Comparison of ENCODE assay signal across 14 cellular contexts in the genomic region with DNA sequence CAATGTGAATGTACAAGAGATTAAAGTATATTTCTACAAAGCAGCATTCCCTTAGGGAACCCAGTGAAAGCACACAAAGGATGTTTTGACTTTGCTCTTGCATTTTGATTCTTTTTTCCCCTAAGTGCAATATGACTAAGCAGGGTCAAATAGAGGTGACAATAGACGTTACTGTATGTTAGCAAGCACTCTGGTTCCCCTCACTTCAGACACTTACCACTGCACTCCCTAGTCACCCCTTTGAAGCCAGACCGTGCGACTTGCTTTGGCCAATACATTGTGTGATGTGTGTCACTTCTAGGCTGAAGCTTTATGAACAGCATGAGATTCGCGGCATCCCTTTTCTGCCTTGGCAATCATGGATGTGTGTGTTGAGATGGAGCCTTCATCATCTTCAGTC.
A peak's percentile ranks its signal among the peaks of the same experiment; 100 is the strongest.
DNase-seq lines count a peak whose midpoint lies in the region; ATAC-seq, FAIRE-seq and TF ChIP-seq lines count a peak whose summit lies in the region.
"Had no signal": no experiment of that assay in that cellular context is flagged by ENCODE, and none has a peak within 500 bp of the region (broad histone marks: within the 10 kb centered on the region; RNA-seq: fewer than 3 reads in every experiment).

No MANE protein-coding gene starts in this region.

- no peak overlapping the region for H3K27ac ChIP-seq in HEK293 (ENCODE audit: extremely low read depth, low read depth, low read length)
- H3K27ac ChIP-seq: BLaER1 treated with 17β-estradiol and CSF1 and Interleukin-3, amounts not matched to agents 10 nM and 100 nM; stomach had no signal

- peak overlapping the region; percentile 2 for H3K27ac Mint-ChIP-seq in mesothelial cell of epicardium

- CTCF ChIA-PET in HEK293 (lab: Yijun Ruan, JAX), result interaction anchor here (0.6 to 2.6 kb wide), 3 partner anchors 30 to 283 kb away, joined by 3 to 11 read pairs (median 3); no protein-coding TSS in a partner anchor

- H3K27me3 Mint-ChIP-seq in mesothelial cell of epicardium (ENCODE audit: low read depth), result no peaks in the 10 kb centered on the region

- no peaks in the 10 kb centered on the region for H3K4me1 ChIP-seq in HEK293 (ENCODE audit: control insufficient read depth, insufficient read depth, low read length)
- no peaks in the 10 kb centered on the region for H3K4me1 ChIP-seq in BE2C

- H3K36me3 Mint-ChIP-seq in mesothelial cell of epicardium, result no peaks in the 10 kb centered on the region

- TF ChIP-seq CTCF in HEK293 (tag by site-specific recombination; IDR thresholded peaks at IDR 0.05) (no peak), bronchial epithelial cell (IDR thresholded peaks at IDR 0.05; ENCODE audit: insufficient read depth, low read length, severe bottlenecking) (no peak), mesothelial cell of epicardium (IDR thresholded peaks at IDR 0.05; ENCODE audit: unreplicated experiment) (no peak), BE2C (IDR thresholded peaks at IDR 0.05; ENCODE audit: low read depth, low read length) (no peak)

- H3K27me3 ChIP-seq in bronchial epithelial cell (ENCODE audit: control insufficient read depth, insufficient read depth, low read length) (no peaks in the 10 kb centered on the region), BE2C (no peaks in the 10 kb centered on the region)
- H3K27me3 ChIP-seq: BLaER1 treated with 17β-estradiol and CSF1 and Interleukin-3, amounts not matched to agents 10 nM and 100 nM; stomach had no signal

- no peak for ATAC-seq in HG03342 (IDR thresholded peaks at IDR 0.05; ENCODE audit: unreplicated experiment)

- H3K4me1 Mint-ChIP-seq in mesothelial cell of epicardium, result peaks cover 10% of the 10 kb centered on the region

- H3K4me3 ChIP-seq in HEK293 (ENCODE audit: low read depth, low read length) (no peak overlapping the region), bronchial epithelial cell (ENCODE audit: low read depth, low read length) (no peak overlapping the region), BE2C (ENCODE audit: low read depth, low read length) (no peak overlapping the region)
- H3K4me3 ChIP-seq: BLaER1 treated with 17β-estradiol and CSF1 and Interleukin-3, amounts not matched to agents 10 nM and 100 nM; stomach had no signal

- POLR2A ChIA-PET in HEK293 (lab: Yijun Ruan, JAX), result no interaction called here

- no peaks in the 10 kb centered on the region for H3K9me3 ChIP-seq in HEK293 (ENCODE audit: control insufficient read depth, insufficient read depth, low read depth, low read length)
- no peaks in the 10 kb centered on the region for H3K9me3 ChIP-seq in BE2C
- H3K9me3 ChIP-seq: BLaER1 treated with 17β-estradiol and CSF1 and Interleukin-3, amounts not matched to agents 10 nM and 100 nM; stomach had no signal

- H3K36me3 ChIP-seq in HEK293 (ENCODE audit: control insufficient read depth in 2 of 2, insufficient read depth in 1 of 2, low read length in 2 of 2), result no peaks in the 10 kb centered on the region
- H3K36me3 ChIP-seq in bronchial epithelial cell (ENCODE audit: control insufficient read depth, insufficient read depth, low read length), result no peaks in the 10 kb centered on the region
- H3K36me3 ChIP-seq in BE2C, result no peaks in the 10 kb centered on the region
- H3K36me3 ChIP-seq: BLaER1 treated with 17β-estradiol and CSF1 and Interleukin-3, amounts not matched to agents 10 nM and 100 nM; stomach had no signal

- DNase-seq in CD1c-positive myeloid dendritic cell (ENCODE audit: extremely low spot score) (peak; percentile 34), bronchial epithelial cell (ENCODE audit: low read depth) (no peak), mesothelial cell of epicardium (ENCODE audit: low spot score in 2 of 2, unreplicated experiment in 2 of 2) (no peak), BE2C (no peak), NCI-H524 treated with DMSO at 0.1 percent for 48 hours (lab: John Stamatoyannopoulos, UW) (no peak)
- DNase-seq: activated CD8-positive, alpha-beta memory T cell treated with anti-CD3 and anti-CD28 coated beads for 24 hours; activated gamma-delta T cell treated with Interleukin-2 at 50 U/mL for 16 hours; DMS79; NCI-H1930; stomach; SW 1271 had no signal

- H3K9me3 Mint-ChIP-seq in mesothelial cell of epicardium, result no peaks in the 10 kb centered on the region

- H3K4me3 Mint-ChIP-seq in mesothelial cell of epicardium, result no peak overlapping the region

- peak; percentile 70 for FAIRE-seq in bronchial epithelial cell (lab: Jason Lieb, UNC)

TF ChIP-seq in HEK293, 187 proteins besides CTCF, POLR2A, EP300 and RAD21:
- 0 out of 2 replicates have a peak, but pooled peaks have one; percentile 18 for TF ChIP-seq ZNF157 (tag by site-specific recombination; IDR thresholded peaks at IDR 0.05)
- TF ChIP-seq, protein P1, sequence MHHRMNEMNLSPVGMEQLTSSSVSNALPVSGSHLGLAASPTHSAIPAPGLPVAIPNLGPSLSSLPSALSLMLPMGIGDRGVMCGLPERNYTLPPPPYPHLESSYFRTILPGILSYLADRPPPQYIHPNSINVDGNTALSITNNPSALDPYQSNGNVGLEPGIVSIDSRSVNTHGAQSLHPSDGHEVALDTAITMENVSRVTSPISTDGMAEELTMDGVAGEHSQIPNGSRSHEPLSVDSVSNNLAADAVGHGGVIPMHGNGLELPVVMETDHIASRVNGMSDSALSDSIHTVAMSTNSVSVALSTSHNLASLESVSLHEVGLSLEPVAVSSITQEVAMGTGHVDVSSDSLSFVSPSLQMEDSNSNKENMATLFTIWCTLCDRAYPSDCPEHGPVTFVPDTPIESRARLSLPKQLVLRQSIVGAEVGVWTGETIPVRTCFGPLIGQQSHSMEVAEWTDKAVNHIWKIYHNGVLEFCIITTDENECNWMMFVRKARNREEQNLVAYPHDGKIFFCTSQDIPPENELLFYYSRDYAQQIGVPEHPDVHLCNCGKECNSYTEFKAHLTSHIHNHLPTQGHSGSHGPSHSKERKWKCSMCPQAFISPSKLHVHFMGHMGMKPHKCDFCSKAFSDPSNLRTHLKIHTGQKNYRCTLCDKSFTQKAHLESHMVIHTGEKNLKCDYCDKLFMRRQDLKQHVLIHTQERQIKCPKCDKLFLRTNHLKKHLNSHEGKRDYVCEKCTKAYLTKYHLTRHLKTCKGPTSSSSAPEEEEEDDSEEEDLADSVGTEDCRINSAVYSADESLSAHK (tag by site-specific recombination; IDR thresholded peaks at IDR 0.05), result no peak
